Comparison of ENCODE assay signal across 8 cellular contexts in the genomic region with DNA sequence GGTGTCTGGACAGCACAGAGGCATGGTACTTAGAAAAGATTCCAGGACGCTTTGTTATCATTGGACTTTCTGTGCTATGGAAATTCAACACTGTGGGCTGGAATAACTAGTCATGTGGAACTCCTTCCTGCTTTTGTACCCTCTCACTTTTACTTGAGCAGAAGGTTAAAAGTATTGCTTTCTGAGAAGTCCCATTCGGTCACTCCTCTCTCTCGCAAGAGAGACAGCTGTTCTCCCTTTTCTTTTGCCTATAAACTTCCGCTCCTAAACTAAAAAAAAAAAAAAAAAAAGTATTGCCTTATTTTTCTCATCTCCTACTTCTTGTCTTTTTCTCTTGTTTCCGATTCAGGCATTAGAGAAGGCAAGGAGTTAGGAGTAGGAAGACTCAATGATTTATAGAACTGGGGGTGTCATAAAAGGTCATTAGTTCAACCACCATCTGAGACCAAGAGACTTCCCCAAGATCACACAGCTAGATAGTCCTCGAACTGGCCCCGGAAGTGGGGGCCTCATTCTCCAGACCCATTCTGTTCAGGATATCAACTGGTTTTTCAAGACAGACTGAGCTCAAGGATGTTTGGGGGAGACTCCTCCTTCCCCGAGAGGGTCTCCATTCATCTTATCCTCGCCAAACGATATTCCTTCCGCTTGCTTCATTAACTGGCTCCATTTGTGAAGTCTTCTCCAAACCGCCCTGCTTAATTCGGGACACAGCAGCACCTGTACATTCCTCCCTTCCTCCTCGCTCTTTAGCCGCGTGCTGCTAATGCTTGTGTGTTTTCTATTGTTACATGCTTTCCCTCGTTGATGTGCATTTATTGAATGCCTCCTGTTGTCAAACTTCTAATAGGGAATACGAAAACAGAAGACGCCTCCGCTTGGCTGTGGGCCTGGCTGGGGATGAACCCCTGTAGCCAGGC. TPM values are rescaled to one million over a fixed set of nuclear protein-coding genes. Genes with fewer than 3 reads are reported as not detected.
DNase-seq lines count a peak whose midpoint lies in the region; ATAC-seq and TF ChIP-seq lines count a peak whose summit lies in the region.

No MANE protein-coding gene starts in this region.

- no peaks in the 10 kb centered on the region for H3K9me3 ChIP-seq in SK-N-SH

- H3K27ac Mint-ChIP-seq in natural killer cell, result peak overlapping the region; percentile 24 to 80

- H3K36me3 Mint-ChIP-seq in natural killer cell, result no peaks in the 10 kb centered on the region

- in situ Hi-C loops in GM13976 (cut with MboI; ENCODE audit: low sequenced_read_pairs, unreplicated experiment), result loop anchor here (5.0 kb wide), 1 partner anchor 33 kb away; no protein-coding TSS in a partner anchor

- H3F3A ChIP-seq in SK-N-SH (replicated peaks; ENCODE audit: insufficient read depth), result peaks cover 11% of the 10 kb centered on the region

- no peaks in the 10 kb centered on the region for H3K9me2 ChIP-seq in SK-N-SH

- peaks cover 9 to 23% of the 10 kb centered on the region in 2 experiments; a peak in 3 of 4 replicates for H3K4me1 ChIP-seq in SK-N-SH (ENCODE audit: control insufficient read depth in 1 of 2, insufficient read depth in 2 of 2, low read depth in 1 of 2, low read length in 1 of 2)

- H3K27me3 Mint-ChIP-seq in natural killer cell (ENCODE audit: low read depth in 2 of 2), result no peaks in the 10 kb centered on the region

- DNase-seq in AG10803 (ENCODE audit: low read depth) (peak; percentile 10), GM13976 (ENCODE audit: low spot score) (peak; percentile 56), SK-N-SH (no peak), epithelial cell of proximal tubule (ENCODE audit: low read depth) (peak; percentile 31), natural killer cell (no peak), activated gamma-delta T cell (lab: John Stamatoyannopoulos, UW) (no peak)

- peak overlapping the region; percentile 84 for H3K9ac ChIP-seq in SK-N-SH

- no peaks in the 10 kb centered on the region for H4K20me1 ChIP-seq in SK-N-SH (ENCODE audit: insufficient read depth)

- H3K27me3 ChIP-seq in SK-N-SH (ENCODE audit: insufficient read depth), result no peaks in the 10 kb centered on the region

- TF ChIP-seq CTCF in AG10803 (conservative IDR thresholded peaks at IDR 0.05; ENCODE audit: low read length), result no peak
- TF ChIP-seq CTCF in GM13976 (IDR thresholded peaks at IDR 0.05; ENCODE audit: borderline replicate concordance, control extremely low read depth, extremely low read depth, insufficient read depth, missing control alignments), result no peak
- no peak for TF ChIP-seq CTCF in SK-N-SH (IDR thresholded peaks at IDR 0.05)
- no peak for TF ChIP-seq CTCF in epithelial cell of proximal tubule (conservative IDR thresholded peaks at IDR 0.05; ENCODE audit: low read depth, low read length)
- TF ChIP-seq CTCF in natural killer cell (IDR thresholded peaks at IDR 0.05), result no peak

- H2AFZ ChIP-seq in SK-N-SH (ENCODE audit: low read depth), result peak overlapping the region; percentile 96

- H3K9me3 Mint-ChIP-seq in natural killer cell, result no peaks in the 10 kb centered on the region

- CTCF ChIA-PET in SK-N-SH (lab: Yijun Ruan, JAX), result interaction anchor here (0.8 to 3.6 kb wide), 5 partner anchors 11 to 135 kb away, joined by 3 to 16 read pairs (median 4); no protein-coding TSS in a partner anchor

- peaks cover 31% of the 10 kb centered on the region for H3K79me2 ChIP-seq in SK-N-SH (ENCODE audit: insufficient read depth)

- peak overlapping the region; percentile 98 for H3K4me2 ChIP-seq in SK-N-SH

- H3K36me3 ChIP-seq in SK-N-SH (replicated peaks in 1 of 2; ENCODE audit: control insufficient read depth in 1 of 2, insufficient read depth in 2 of 2, low read length in 1 of 2), result no peaks in the 10 kb centered on the region

- no peak for TF ChIP-seq EP300 in SK-N-SH (IDR thresholded peaks at IDR 0.05; ENCODE audit: borderline replicate concordance in 1 of 2, low read depth in 1 of 2, low read length in 1 of 2)

- peak overlapping the region; percentile 76 to 85 for H3K27ac ChIP-seq in SK-N-SH (ENCODE audit: low read depth in 2 of 2, low read length in 1 of 2)

- H3K4me3 Mint-ChIP-seq in natural killer cell, result peak overlapping the region; percentile 55

- H3K4me1 Mint-ChIP-seq in natural killer cell, result peaks cover 30 to 34% of the 10 kb centered on the region in 2 donors

- peak overlapping the region; percentile 71 for H3K4me3 ChIP-seq in AG10803 (ENCODE audit: low read length)
- H3K4me3 ChIP-seq in SK-N-SH (ENCODE audit: low read depth in 2 of 2, low read length in 1 of 2), result peak overlapping the region; percentile 56 to 69
- H3K4me3 ChIP-seq in epithelial cell of proximal tubule (ENCODE audit: low read depth, low read length), result peak overlapping the region; percentile 61

- WGBS in SK-N-SH (ENCODE audit: low lambda C conversion rate), result 66% methylated on average over 20 of the region's 20 CpGs

- intact Hi-C loops in natural killer cell (cut with micrococcal nuclease), result loop anchor here (5.0 kb wide), 3 partner anchors 73 to 453 kb away; a partner anchor contains a TSS

- no peak for TF ChIP-seq RAD21 in SK-N-SH (IDR thresholded peaks at IDR 0.05; ENCODE audit: low read length)

- POLR2A ChIA-PET in SK-N-SH (lab: Yijun Ruan, JAX), result interaction anchor here (1.1 kb wide), 1 partner anchor 147 kb away, joined by 7 read pairs; a partner anchor contains a TSS

- ATAC-seq in HG03378 (IDR thresholded peaks at IDR 0.05; ENCODE audit: unreplicated experiment), result peak; percentile 32
- ATAC-seq in natural killer cell, result no peak
- ATAC-seq in GM18858 (IDR thresholded peaks at IDR 0.05; ENCODE audit: unreplicated experiment), result no peak

TF ChIP-seq in SK-N-SH, 30 proteins besides CTCF, POLR2A, EP300 and RAD21:
- no peak for TF ChIP-seq ELF1 (IDR thresholded peaks at IDR 0.05)
- TF ChIP-seq, protein P1, sequence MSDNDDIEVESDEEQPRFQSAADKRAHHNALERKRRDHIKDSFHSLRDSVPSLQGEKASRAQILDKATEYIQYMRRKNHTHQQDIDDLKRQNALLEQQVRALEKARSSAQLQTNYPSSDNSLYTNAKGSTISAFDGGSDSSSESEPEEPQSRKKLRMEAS (IDR thresholded peaks at IDR 0.05; ENCODE audit: low read depth), result 0 out of 2 replicates have a peak, but pooled peaks have one; percentile 17

RNA-seq across cellular contexts. Expression of a gene that starts 1.0 kb away (rescaled TPM):
- 7.8 and 9.3 TPM in 2 replicates for polyA plus RNA-seq in SK-N-SH (2012; rRNA removed)
- polyA plus RNA-seq in SK-N-SH (2012; cell fraction: cytosol; rRNA removed), result 9.9 and 10.9 TPM in 2 replicates
- 9.6 and 15.1 TPM in 2 replicates for polyA plus RNA-seq in SK-N-SH (2012; cell fraction: nucleus; rRNA removed)
- 12.4 and 17.7 TPM in 2 replicates for total RNA-seq in epithelial cell of proximal tubule
- 10 to 100 TPM; 12.8 to 18.2 (median 15.8) TPM for total RNA-seq in natural killer cell

Comparison
In these comparisons a context has a peak if more than half of its experiments do, and no peak if none do; other contexts are left out.
1. DNase-seq: peak in AG10803 (single experiment), GM13976 (single experiment) and epithelial cell of proximal tubule (single experiment); none in SK-N-SH (single experiment), natural killer cell (single experiment) and activated gamma-delta T cell (single experiment).
2. Peak in every context shown above with its lines, with median percentiles within 50 percentile points of each other: H3K4me3 ChIP-seq.